Comparison of ENCODE assay signal across 8 cellular contexts in the genomic region with DNA sequence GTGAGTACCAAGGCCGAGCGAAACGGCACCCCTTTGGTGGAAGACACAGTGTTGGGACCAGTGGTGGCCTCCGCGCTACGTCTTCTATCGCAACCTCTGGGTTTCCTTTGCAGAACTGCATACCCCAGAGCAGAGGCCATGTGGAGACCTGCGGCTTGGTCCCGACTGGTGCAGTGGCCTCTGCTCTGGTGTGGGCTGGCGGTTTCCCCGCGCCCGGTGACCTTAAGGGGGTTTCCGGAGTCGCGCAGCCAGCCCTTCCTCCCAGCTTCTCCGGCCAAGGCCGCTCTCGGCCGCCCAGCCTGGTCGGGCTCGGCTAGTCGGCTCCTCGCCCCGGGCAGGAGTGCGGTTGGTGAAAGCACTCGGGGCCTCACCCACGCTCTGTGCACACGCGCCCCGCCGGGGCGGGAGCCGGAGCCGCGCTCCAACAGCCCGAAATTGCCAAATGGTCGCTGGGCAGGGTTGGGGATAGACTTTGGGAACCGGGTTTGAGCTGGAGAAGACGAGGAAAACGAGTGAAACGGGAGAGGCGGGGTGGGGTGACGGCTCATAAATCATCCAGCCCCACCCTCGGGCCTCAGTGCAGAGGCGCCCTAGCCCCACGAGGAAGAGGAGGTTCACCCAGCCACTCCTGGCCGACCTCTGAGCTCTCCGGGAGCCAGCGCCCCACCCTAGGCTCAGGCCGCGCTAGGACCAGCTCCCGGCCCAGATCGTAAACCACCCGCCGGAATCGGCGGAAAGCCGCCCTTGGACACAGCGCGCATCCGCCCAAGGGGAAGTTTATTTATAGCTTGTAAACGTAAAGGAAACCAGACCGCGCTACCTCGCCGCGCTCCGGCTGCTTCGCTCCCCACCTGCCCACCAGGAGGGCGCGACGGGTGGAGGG.
DNase-seq lines count a peak whose midpoint lies in the region; ATAC-seq and TF ChIP-seq lines count a peak whose summit lies in the region.

No MANE protein-coding gene starts in this region.

- no peak for TF ChIP-seq CTCF in CD14-positive monocyte (IDR thresholded peaks at IDR 0.05)
- TF ChIP-seq CTCF in breast epithelium (IDR thresholded peaks at IDR 0.05), result no peak
- no peak for TF ChIP-seq CTCF in kidney epithelial cell (IDR thresholded peaks at IDR 0.05; ENCODE audit: insufficient read depth, low read length, poor library complexity, severe bottlenecking)

- no peak for TF ChIP-seq POLR2A in breast epithelium (IDR thresholded peaks at IDR 0.05)

- H3K4me3 Mint-ChIP-seq in CD14-positive monocyte, result peak overlapping the region; percentile 83 to 90

- peak overlapping the region; percentile 90 to 96 for H3K27ac ChIP-seq in breast epithelium

- peaks cover 3% of the 10 kb centered on the region in 2 donors for H3K36me3 Mint-ChIP-seq in CD14-positive monocyte

- peak overlapping the region in 2 of 7 donors; percentile 57 to 61 for H3K27ac Mint-ChIP-seq in CD14-positive monocyte

- H3K27me3 Mint-ChIP-seq in CD14-positive monocyte (ENCODE audit: low read depth in 3 of 3), result peaks cover 41 to 73% (median 51%) of the 10 kb centered on the region in 3 donors

- H3K36me3 ChIP-seq in breast epithelium (no peaks in the 10 kb centered on the region), kidney epithelial cell (ENCODE audit: control insufficient read depth, insufficient read depth, low read length) (no peaks in the 10 kb centered on the region)

- ATAC-seq in GM18907 (IDR thresholded peaks at IDR 0.05; ENCODE audit: unreplicated experiment) (peak; percentile 50), HG03378 (IDR thresholded peaks at IDR 0.05; ENCODE audit: unreplicated experiment) (no peak)

- H3K4me3 ChIP-seq in breast epithelium, result peak overlapping the region; percentile 45 to 73 (median 61)
- peak overlapping the region; percentile 46 for H3K4me3 ChIP-seq in kidney epithelial cell (ENCODE audit: low read depth, low read length)

- peaks cover 0 to 61% of the 10 kb centered on the region in 2 donors for H3K27me3 ChIP-seq in breast epithelium
- peaks cover 40% of the 10 kb centered on the region for H3K27me3 ChIP-seq in kidney epithelial cell (ENCODE audit: control insufficient read depth, insufficient read depth, low read length)

- H3K9me3 Mint-ChIP-seq in CD14-positive monocyte, result peaks cover 0 to 49% (median 33%) of the 10 kb centered on the region in 7 donors

- DNase-seq in CD14-positive monocyte (ENCODE audit: low spot score) (no peak), HT-29 (ENCODE audit: low spot score) (peak; percentile 72), SHP77 (lab: John Stamatoyannopoulos, UW) (peak; percentile 45 to 61), breast epithelium (ENCODE audit: low spot score in 2 of 2) (peak; percentile 46 to 58), kidney epithelial cell (ENCODE audit: low read depth) (no peak)
- peak; percentile 11 to 28 for DNase-seq in stimulated activated CD4-positive, alpha-beta T cell treated with anti-CD3 and anti-CD28 coated beads, Interleukin-4, amount 100 ng/mL, for 4 hours

- peaks cover 10% of the 10 kb centered on the region in 2 donors for H3K9me3 ChIP-seq in breast epithelium

- no peaks in the 10 kb centered on the region for H3K4me1 ChIP-seq in breast epithelium

- intact Hi-C loops in CD14-positive monocyte (cut with micrococcal nuclease) (loop anchor here (5.0 to 10.0 kb wide), 4 partner anchors 72 to 162 kb away; partner anchors contain the start of gene BCOR (in 1 of the 2)), breast epithelium (cut with DNase I; ENCODE audit: low total_unique reads) (no loop called here)

- H3K4me1 Mint-ChIP-seq in CD14-positive monocyte, result peaks cover 44% of the 10 kb centered on the region

Comparison
In these comparisons a context has a peak if more than half of its experiments do, and no peak if none do; other contexts are left out.
1. DNase-seq: peak in HT-29 (single experiment), SHP77 (2 of 2), breast epithelium (2 of 2) and stimulated activated CD4-positive, alpha-beta T cell treated with anti-CD3 and anti-CD28 coated beads, Interleukin-4, amount 100 ng/mL, for 4 hours (2 of 2); none in CD14-positive monocyte (single experiment) and kidney epithelial cell (single experiment).